8 cellular contexts compared by ENCODE assay signal in the genomic region with DNA sequence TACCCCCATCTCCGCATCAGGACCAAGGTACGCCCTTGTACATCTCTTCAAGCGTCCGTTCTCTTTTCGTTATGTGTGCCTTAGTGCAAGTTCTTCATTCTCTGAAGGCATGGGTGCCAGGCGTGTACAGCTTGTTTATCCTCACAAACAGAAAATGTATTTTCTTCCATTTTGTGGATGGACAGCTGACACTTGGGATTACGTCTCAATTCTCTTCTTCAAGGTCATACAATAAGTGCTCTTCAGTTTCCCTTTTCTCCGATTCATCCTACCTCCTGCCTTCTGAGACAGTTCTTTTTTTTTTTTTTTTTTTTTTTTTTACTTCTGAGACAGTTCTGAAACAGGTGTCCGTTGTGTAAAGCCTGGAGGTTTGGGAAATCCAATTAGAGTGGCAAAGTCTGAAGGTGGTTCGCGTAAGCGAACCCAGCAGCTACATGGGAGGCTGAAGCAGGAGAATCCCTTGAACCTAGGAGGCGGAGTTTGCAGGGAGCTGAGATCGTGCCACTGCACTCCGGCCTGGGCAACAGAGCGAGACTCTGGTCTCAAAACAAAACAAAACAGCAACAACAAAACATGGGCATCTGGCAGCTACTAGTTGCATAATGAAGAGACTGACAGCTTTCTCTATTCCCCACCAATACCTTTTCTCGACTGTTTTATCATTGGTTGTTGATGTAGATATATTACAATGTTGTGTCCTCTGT. TPM values are rescaled to one million over a fixed set of nuclear protein-coding genes. Genes with fewer than 3 reads are reported as not detected.
DNase-seq lines count a peak whose midpoint lies in the region; ATAC-seq and TF ChIP-seq lines count a peak whose summit lies in the region.

No MANE protein-coding gene starts in this region.

- no peaks in the 10 kb centered on the region for H3K9me3 ChIP-seq in CD4-positive, alpha-beta T cell (ENCODE audit: control insufficient read depth, low read length)
- no peaks in the 10 kb centered on the region for H3K9me3 ChIP-seq in HUES64 (ENCODE audit: insufficient read depth, low read depth, low read length)
- no peaks in the 10 kb centered on the region for H3K9me3 ChIP-seq in muscle layer of duodenum (ENCODE audit: control insufficient read depth in 1 of 2, low read length in 2 of 2)

- no peak for ATAC-seq in CD4-positive, alpha-beta T cell (ENCODE audit: poor library complexity)

- WGBS in HUES64 = 33% methylated on average over 16 of the region's 17 CpGs

- peak overlapping the region; percentile 60 for H3K9ac ChIP-seq in HUES64 (ENCODE audit: low read depth, low read length)

- peak overlapping the region; percentile 97 for H3K4me3 Mint-ChIP-seq in CD4-positive, alpha-beta T cell

- peak overlapping the region; percentile 72 for H3K4me3 ChIP-seq in HUES64 (ENCODE audit: low read length)
- peak overlapping the region; percentile 83 for H3K4me3 ChIP-seq in choroid plexus epithelial cell (ENCODE audit: low read depth, low read length)
- H3K4me3 ChIP-seq in muscle layer of duodenum (ENCODE audit: low read depth in 1 of 2, low read length in 2 of 2) = peak overlapping the region; percentile 77 to 92

- peak overlapping the region; percentile 69 for H3K27ac ChIP-seq in CD4-positive, alpha-beta T cell (ENCODE audit: low read depth, low read length)
- no peak overlapping the region; the same call in 1 of the 2 replicates for H3K27ac ChIP-seq in HUES64 (ENCODE audit: low read depth, low read length)
- H3K27ac ChIP-seq in muscle layer of duodenum (ENCODE audit: low read length) = peak overlapping the region; percentile 72

- TF ChIP-seq CTCF in CD4-positive, alpha-beta T cell (IDR thresholded peaks at IDR 0.05) = no peak
- no peak for TF ChIP-seq CTCF in choroid plexus epithelial cell (conservative IDR thresholded peaks at IDR 0.05; ENCODE audit: low read depth, low read length)

- no peak for DNase-seq in CD4-positive, alpha-beta T cell
- no peak for DNase-seq in choroid plexus epithelial cell (ENCODE audit: low read depth)
- DNase-seq in activated effector memory CD4-positive, alpha-beta T cell treated with Interleukin-2 at 50 U/mL for 16 hours = no peak
- no peak for DNase-seq in HuH-7 (ENCODE audit: low spot score)
- no peak for DNase-seq in AG08396 (ENCODE audit: low spot score)
- DNase-seq in NCI-H446 (lab: John Stamatoyannopoulos, UW) = no peak

- H3K4me1 Mint-ChIP-seq in CD4-positive, alpha-beta T cell (ENCODE audit: low read depth) = peaks cover 31% of the 10 kb centered on the region

- intact Hi-C loops in CD4-positive, alpha-beta T cell (cut with DNase I, micrococcal nuclease) = loop anchor here (1.0 to 10.0 kb wide), 8 partner anchors 31 to 248 kb away; a partner anchor contains a TSS

- H3K27me3 ChIP-seq in CD4-positive, alpha-beta T cell (ENCODE audit: control insufficient read depth, insufficient read depth, low read length) = no peaks in the 10 kb centered on the region
- H3K27me3 ChIP-seq in HUES64 (ENCODE audit: insufficient read depth, low read length) (no peaks in the 10 kb centered on the region), muscle layer of duodenum (ENCODE audit: low read depth, low read length) (no peaks in the 10 kb centered on the region)

- H3K9me3 Mint-ChIP-seq in CD4-positive, alpha-beta T cell = no peaks in the 10 kb centered on the region

- H3K36me3 Mint-ChIP-seq in CD4-positive, alpha-beta T cell (ENCODE audit: low read depth) = peaks cover 44% of the 10 kb centered on the region

- H3K4me1 ChIP-seq in HUES64 (ENCODE audit: insufficient read depth, low read length) (0 out of 2 replicates have a peak, but pooled peaks cover 4% of the 10 kb centered on the region), muscle layer of duodenum (ENCODE audit: control insufficient read depth in 1 of 2, insufficient read depth in 2 of 2, low read length in 2 of 2) (peaks cover 5 to 16% of the 10 kb centered on the region in 2 donors)

- H3K27ac Mint-ChIP-seq in CD4-positive, alpha-beta T cell = peak overlapping the region; percentile 94

- CTCF ChIA-PET in CD4-positive, alpha-beta T cell (lab: Charles Lee) = interaction anchor here (0.7 to 2.0 kb wide), 8 partner anchors 14 to 211 kb away, joined by 3 to 13 read pairs (median 4); a partner anchor contains a TSS

- H3K36me3 ChIP-seq in HUES64 (ENCODE audit: insufficient read depth, low read length) = peaks cover 31% of the 10 kb centered on the region
- peaks cover 19 to 28% of the 10 kb centered on the region in 2 donors for H3K36me3 ChIP-seq in muscle layer of duodenum (ENCODE audit: control insufficient read depth in 1 of 2, insufficient read depth in 2 of 2, low read length in 2 of 2)

- H3K27me3 Mint-ChIP-seq in CD4-positive, alpha-beta T cell = no peaks in the 10 kb centered on the region

- POLR2A ChIA-PET in CD4-positive, alpha-beta T cell (lab: Charles Lee) = interaction anchor here (1.3 to 2.1 kb wide), 6 partner anchors 8 to 147 kb away, joined by 6 to 14 read pairs (median 10); a partner anchor contains a TSS

RNA-seq across cellular contexts. Expression of a gene that starts 0.7 kb away (rescaled TPM):
- 100 to 1,000 TPM; 112 to 116 TPM for total RNA-seq in CD4-positive, alpha-beta T cell
- polyA plus RNA-seq in HUES64 (2013, experiment 1 of 2) = 574 TPM
- polyA plus RNA-seq in HUES64 (2013, experiment 2 of 2) = 581 TPM

RNA-seq across cellular contexts. Expression of a gene that starts 7.5 kb away (rescaled TPM):
- total RNA-seq in CD4-positive, alpha-beta T cell = 10 to 100 TPM; 33.0 to 34.3 TPM
- polyA plus RNA-seq in HUES64 (2013, experiment 1 of 2) = 70.9 TPM
- polyA plus RNA-seq in HUES64 (2013, experiment 2 of 2) = 64.8 TPM

RNA-seq across cellular contexts. Expression of a gene that starts 7.6 kb away (rescaled TPM):
- total RNA-seq in CD4-positive, alpha-beta T cell = 10 to 100 TPM; 18.6 to 19.4 TPM
- 12.6 TPM for polyA plus RNA-seq in HUES64 (2013, experiment 1 of 2)
- 14.1 TPM for polyA plus RNA-seq in HUES64 (2013, experiment 2 of 2)

RNA-seq across cellular contexts. Expression of a gene that starts 30.9 kb away (rescaled TPM):
- total RNA-seq in CD4-positive, alpha-beta T cell = 100 to 1,000 TPM; 124 TPM
- 210 TPM for polyA plus RNA-seq in HUES64 (2013, experiment 1 of 2)
- 209 TPM for polyA plus RNA-seq in HUES64 (2013, experiment 2 of 2)

RNA-seq across cellular contexts. Expression of a gene that starts 57.3 kb away (rescaled TPM):
- 10 to 100 TPM; 23.6 to 24.5 TPM for total RNA-seq in CD4-positive, alpha-beta T cell
- polyA plus RNA-seq in HUES64 (2013, experiment 1 of 2) = 526 TPM
- polyA plus RNA-seq in HUES64 (2013, experiment 2 of 2) = 516 TPM
